Comparison of ENCODE assay signal across 1 cellular context in genomic region chr14:34699873-34700621, GRCh38.
A peak's percentile ranks its signal among the peaks of the same experiment; 100 is the strongest.
TF ChIP-seq lines count a peak whose summit lies in the region.

No MANE protein-coding gene starts in this region.

TF ChIP-seq in HepG2, 621 proteins besides CTCF, POLR2A, EP300 and RAD21 (continued from another document and continues in another):
- TF ChIP-seq ARID5B (CRISPR knock-in tag; IDR thresholded peaks at IDR 0.05) (peak; percentile 76), ZNF609 (CRISPR knock-in tag; IDR thresholded peaks at IDR 0.05; ENCODE audit: borderline replicate concordance) (0 out of 2 replicates have a peak, but pooled peaks have one; percentile 15), MEF2D (CRISPR knock-in tag; IDR thresholded peaks at IDR 0.05) (0 out of 2 replicates have a peak, but pooled peaks have one; percentile 66), ZNF251 (CRISPR knock-in tag; IDR thresholded peaks at IDR 0.05) (no peak), ATF3 (CRISPR knock-in tag; IDR thresholded peaks at IDR 0.05) (no peak), JUND (CRISPR knock-in tag; IDR thresholded peaks at IDR 0.05) (peak; percentile 35; the same call in 1 of the 2 replicates), DNMT3B (CRISPR knock-in tag; conservative IDR thresholded peaks at IDR 0.05) (0 out of 2 replicates have a peak, but pooled peaks have one; percentile 22), ZNF10 (CRISPR knock-in tag; IDR thresholded peaks at IDR 0.05; ENCODE audit: borderline replicate concordance, low read depth) (no peak), ATF7 (IDR thresholded peaks at IDR 0.05) (peak; percentile 86), ATF7 (CRISPR knock-in tag; IDR thresholded peaks at IDR 0.05) (no peak), ZHX2 (IDR thresholded peaks at IDR 0.05; ENCODE audit: low read depth) (no peak), ZHX2 (CRISPR knock-in tag; IDR thresholded peaks at IDR 0.05; ENCODE audit: borderline replicate concordance) (no peak), IKZF5 (CRISPR knock-in tag; IDR thresholded peaks at IDR 0.05) (peak; percentile 32; the same call in 1 of the 2 replicates), AHDC1 (CRISPR knock-in tag; IDR thresholded peaks at IDR 0.05; ENCODE audit: borderline replicate concordance) (peak; percentile 82; the same call in 1 of the 2 replicates), ZNF746 (CRISPR knock-in tag; IDR thresholded peaks at IDR 0.05) (no peak), ZFP82 (CRISPR knock-in tag; IDR thresholded peaks at IDR 0.05; ENCODE audit: borderline replicate concordance) (no peak), U2AF2 (IDR thresholded peaks at IDR 0.05; ENCODE audit: low read depth, low read length) (no peak), PPARG (CRISPR knock-in tag; conservative IDR thresholded peaks at IDR 0.05) (0 out of 2 replicates have a peak, but pooled peaks have one; percentile 5), SMARCE1 (IDR thresholded peaks at IDR 0.05; ENCODE audit: borderline replicate concordance) (peak; percentile 52; the same call in 1 of the 2 replicates), CSRNP2 (CRISPR knock-in tag; conservative IDR thresholded peaks at IDR 0.05; ENCODE audit: low read depth) (no peak), ZNF383 (CRISPR knock-in tag; IDR thresholded peaks at IDR 0.05; ENCODE audit: borderline replicate concordance) (no peak), ZFP90 (CRISPR knock-in tag; IDR thresholded peaks at IDR 0.05; ENCODE audit: borderline replicate concordance) (no peak), ZNF607 (CRISPR knock-in tag; IDR thresholded peaks at IDR 0.05; ENCODE audit: borderline replicate concordance) (no peak), PREB (CRISPR knock-in tag; IDR thresholded peaks at IDR 0.05) (no peak)
